Comparison of ENCODE assay signal across 9 cellular contexts in the genomic region with DNA sequence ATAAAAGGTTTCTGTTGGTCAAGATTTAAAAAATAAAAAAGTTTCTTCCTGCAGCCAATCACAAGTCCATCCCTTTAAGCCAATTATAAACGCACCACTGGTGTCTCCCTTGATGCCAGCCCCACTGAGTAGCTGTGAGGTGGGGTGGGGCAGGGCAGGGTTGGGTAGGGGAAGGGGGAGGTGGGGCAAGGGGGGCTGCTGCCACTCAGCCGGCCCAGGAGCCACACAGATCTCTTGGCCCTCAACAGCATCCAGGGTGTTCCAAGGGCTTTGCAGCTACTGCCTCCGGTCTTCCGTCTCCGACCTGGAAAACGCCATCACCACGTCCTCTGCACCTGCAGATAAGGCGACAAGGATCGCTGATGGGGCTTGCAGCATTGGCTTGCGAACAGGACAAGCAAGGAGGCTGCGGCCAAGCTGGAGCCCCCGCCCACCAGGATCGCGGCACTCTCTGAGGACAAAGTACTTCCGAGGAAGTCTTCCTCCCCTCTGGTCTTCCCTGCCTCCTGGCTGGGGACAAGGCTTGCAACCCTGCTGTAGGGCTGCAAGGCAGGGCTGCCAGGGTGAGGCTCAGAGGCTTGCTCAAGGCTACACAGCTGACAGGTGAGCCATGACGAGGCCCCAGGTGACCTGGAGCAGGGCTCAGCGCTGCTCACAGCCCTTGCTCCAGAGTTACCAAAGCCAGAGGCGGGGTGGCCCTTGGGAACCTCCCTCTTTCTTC. TPM values are rescaled to one million over a fixed set of nuclear protein-coding genes. Genes with fewer than 3 reads are reported as not detected.
DNase-seq lines count a peak whose midpoint lies in the region; ATAC-seq and TF ChIP-seq lines count a peak whose summit lies in the region.
"Had no signal": no experiment of that assay in that cellular context is flagged by ENCODE, and none has a peak within 500 bp of the region (broad histone marks: within the 10 kb centered on the region; RNA-seq: fewer than 3 reads in every experiment).

No MANE protein-coding gene starts in this region.

- H2BK120ac ChIP-seq in neuronal stem cell (ENCODE audit: low read depth, low read length): no peak overlapping the region

- POLR2A ChIA-PET in activated CD4-positive, alpha-beta T cell treated with anti-CD3 and anti-CD28 coated beads, Interleukin-2, amount 10 ng/mL, durations not matched to agents 7 days and 5 days (lab: Charles Lee): no interaction called here

- CTCF ChIA-PET in activated CD4-positive, alpha-beta T cell treated with anti-CD3 and anti-CD28 coated beads, Interleukin-2, amount 10 ng/mL, durations not matched to agents 7 days and 5 days (lab: Charles Lee): no interaction called here

- peak overlapping the region; percentile 79 for H3K27ac Mint-ChIP-seq in activated CD4-positive, alpha-beta T cell treated with anti-CD3 and anti-CD28 coated beads, Interleukin-2, amount 10 ng/mL, durations not matched to agents 7 days and 5 days
- peak overlapping the region in 4 of 5 experiments; percentile 11 to 96 (median 77) for H3K27ac Mint-ChIP-seq in brain

- H4K91ac ChIP-seq in neuronal stem cell (ENCODE audit: low read depth, low read length, poor library complexity): no peak overlapping the region

- peaks cover 13% of the 10 kb centered on the region for H3K36me3 Mint-ChIP-seq in activated CD4-positive, alpha-beta T cell treated with anti-CD3 and anti-CD28 coated beads, Interleukin-2, amount 10 ng/mL, durations not matched to agents 7 days and 5 days (ENCODE audit: low read depth)
- H3K36me3 Mint-ChIP-seq in brain: peaks cover 23% of the 10 kb centered on the region

- no CpG with 5 or more reads among the region's 18 CpGs for whole genome bisulfite sequencing in neuronal stem cell (ENCODE audit: extremely low coverage in 2 of 2, insufficient read length in 2 of 2, insufficient replicate concordance in 1 of 2), 2 donors

- no peak overlapping the region for H4K8ac ChIP-seq in neuronal stem cell (ENCODE audit: low read depth, low read length)

- H3K4me1 ChIP-seq in Karpas-422 (ENCODE audit: low read length) (peaks cover 47% of the 10 kb centered on the region), neuronal stem cell (ENCODE audit: control insufficient read depth in 2 of 2, insufficient read depth in 1 of 2, low read depth in 1 of 2, low read length in 2 of 2) (peaks cover 0 to 15% of the 10 kb centered on the region in 2 donors)

- H2BK15ac ChIP-seq in neuronal stem cell (ENCODE audit: low read length): no peak overlapping the region

- TF ChIP-seq CTCF in brain (conservative IDR thresholded peaks at IDR 0.05): no peak

- H2AFZ ChIP-seq in Karpas-422 (ENCODE audit: low read length) (peak overlapping the region; percentile 45; the same call in 1 of the 2 replicates), neuronal stem cell (ENCODE audit: low read length) (no peak overlapping the region)

- H3K36me3 ChIP-seq in Karpas-422 (ENCODE audit: insufficient read depth, low read length) (0 out of 2 replicates have a peak, but pooled peaks cover 5% of the 10 kb centered on the region), neuronal stem cell (replicated peaks in 1 of 2; ENCODE audit: control insufficient read depth in 2 of 2, insufficient read depth in 2 of 2, low read length in 2 of 2) (peaks cover 8 to 15% of the 10 kb centered on the region in 2 donors)
- H3K36me3 ChIP-seq: brain microvascular endothelial cell had no signal

- no peak overlapping the region for H2BK12ac ChIP-seq in neuronal stem cell (ENCODE audit: low read length)

- H3K4me3 ChIP-seq in Karpas-422 (ENCODE audit: low read length): peak overlapping the region; percentile 57
- H3K4me3 ChIP-seq in neuronal stem cell (ENCODE audit: low read length in 2 of 2): peak overlapping the region in 1 of 2 donors; percentile 29

- H4K20me1 ChIP-seq in Karpas-422 (ENCODE audit: insufficient read depth, low read depth, low read length): no peaks in the 10 kb centered on the region

- peak overlapping the region; percentile 66 for H3K9ac ChIP-seq in Karpas-422 (ENCODE audit: low read length)
- H3K9ac ChIP-seq in neuronal stem cell (ENCODE audit: low read depth, low read length, poor library complexity): peak overlapping the region; percentile 32

- H3K18ac ChIP-seq in neuronal stem cell (ENCODE audit: low read length): peak overlapping the region; percentile 12

- H3K27me3 Mint-ChIP-seq in activated CD4-positive, alpha-beta T cell treated with anti-CD3 and anti-CD28 coated beads, Interleukin-2, amount 10 ng/mL, durations not matched to agents 7 days and 5 days: no peaks in the 10 kb centered on the region
- H3K27me3 Mint-ChIP-seq in brain: no peaks in the 10 kb centered on the region

- H3K9me3 ChIP-seq in Karpas-422 (ENCODE audit: low read length): peaks cover 8% of the 10 kb centered on the region
- no peaks in the 10 kb centered on the region for H3K9me3 ChIP-seq in neuronal stem cell (replicated peaks in 1 of 2; ENCODE audit: control insufficient read depth in 2 of 2, insufficient read depth in 1 of 2, low read depth in 1 of 2, low read length in 2 of 2)

- H3K4ac ChIP-seq in neuronal stem cell (ENCODE audit: low read length): no peak overlapping the region

- H3K9me3 Mint-ChIP-seq in activated CD4-positive, alpha-beta T cell treated with anti-CD3 and anti-CD28 coated beads, Interleukin-2, amount 10 ng/mL, durations not matched to agents 7 days and 5 days: peaks cover 4% of the 10 kb centered on the region
- peaks cover 4 to 10% (median 8%) of the 10 kb centered on the region in 5 experiments for H3K9me3 Mint-ChIP-seq in brain

- no peak overlapping the region for H2BK5ac ChIP-seq in neuronal stem cell (ENCODE audit: low read length)

- H3K4me2 ChIP-seq in Karpas-422 (ENCODE audit: low read depth, low read length, poor library complexity, severe bottlenecking): peak overlapping the region; percentile 76
- H3K4me2 ChIP-seq in neuronal stem cell (ENCODE audit: insufficient read depth, low read length, poor library complexity, severe bottlenecking): no peak overlapping the region

- H3K4me1 Mint-ChIP-seq in activated CD4-positive, alpha-beta T cell treated with anti-CD3 and anti-CD28 coated beads, Interleukin-2, amount 10 ng/mL, durations not matched to agents 7 days and 5 days: peaks cover 19% of the 10 kb centered on the region
- peaks cover 53% of the 10 kb centered on the region for H3K4me1 Mint-ChIP-seq in brain

- peak overlapping the region; percentile 39 for H3K14ac ChIP-seq in neuronal stem cell (ENCODE audit: low read length)

- H3K23ac ChIP-seq in neuronal stem cell (ENCODE audit: low read depth, low read length, poor library complexity): peak overlapping the region; percentile 95

- DNase-seq in activated CD4-positive, alpha-beta T cell treated with anti-CD3 and anti-CD28 coated beads, Interleukin-2, amount 10 ng/mL, durations not matched to agents 7 days and 5 days: no peak
- DNase-seq in activated CD4-positive, alpha-beta T cell treated with anti-CD3 and anti-CD28 coated beads, Interleukin-2, amount 50 U/mL, for 4 hours: no peak
- DNase-seq in Karpas-422 (no peak), neuronal stem cell (ENCODE audit: low spot score) (no peak), 8988T (no peak), COR-L47 (lab: John Stamatoyannopoulos, UW) (no peak)
- DNase-seq: brain microvascular endothelial cell had no signal

- no peaks in the 10 kb centered on the region for H3K79me2 ChIP-seq in Karpas-422 (ENCODE audit: low read length)

- no peaks in the 10 kb centered on the region for H3K9me2 ChIP-seq in Karpas-422 (replicated peaks; ENCODE audit: insufficient read depth, low read length)

- H3K27me3 ChIP-seq in Karpas-422 (ENCODE audit: low read length): no peaks in the 10 kb centered on the region
- H3K27me3 ChIP-seq in neuronal stem cell (ENCODE audit: control insufficient read depth in 3 of 3, insufficient read depth in 3 of 3, low read depth in 1 of 3, low read length in 3 of 3): no peaks in the 10 kb centered on the region
- H3K27me3 ChIP-seq: brain microvascular endothelial cell had no signal

- no peaks in the 10 kb centered on the region for H3K79me1 ChIP-seq in neuronal stem cell (ENCODE audit: low read depth, low read length)

- H3K27ac ChIP-seq in Karpas-422 (ENCODE audit: low read length) (peak overlapping the region; percentile 94), neuronal stem cell (replicated peaks; ENCODE audit: low read length) (peak overlapping the region; percentile 15)
- H3K27ac ChIP-seq: brain microvascular endothelial cell had no signal

- peak overlapping the region; percentile 43 for H3K4me3 Mint-ChIP-seq in activated CD4-positive, alpha-beta T cell treated with anti-CD3 and anti-CD28 coated beads, Interleukin-2, amount 10 ng/mL, durations not matched to agents 7 days and 5 days
- H3K4me3 Mint-ChIP-seq in brain: no peak overlapping the region

- ATAC-seq in HG03139 (IDR thresholded peaks at IDR 0.05; ENCODE audit: unreplicated experiment): no peak

- H2AK5ac ChIP-seq in neuronal stem cell (ENCODE audit: low read depth, low read length): peak overlapping the region; percentile 33

RNA-seq across cellular contexts. Expression of a gene that starts 26.8 kb away (rescaled TPM):
- total RNA-seq in activated CD4-positive, alpha-beta T cell treated with anti-CD3 and anti-CD28 coated beads, Interleukin-2, amount 10 ng/mL, durations not matched to agents 7 days and 5 days: 100 to 1,000 TPM; 121 to 134 TPM
- 52.0 and 77.7 TPM in 2 replicates for total RNA-seq in Karpas-422 (2014; rRNA removed; shearing (Covaris generic); ENCODE audit: low replicate concordance)
- 416 TPM for polyA plus RNA-seq in brain (ENCODE audit: insufficient read depth, low read depth, low replicate concordance)
- 114 TPM for polyA plus RNA-seq in neuronal stem cell (2013, experiment 1 of 2)
- polyA plus RNA-seq in neuronal stem cell (2013, experiment 2 of 2): 114 TPM

RNA-seq across cellular contexts. Expression of a gene that starts 59.5 kb away (rescaled TPM):
- 10 to 100 TPM; 12.2 to 13.9 TPM for total RNA-seq in activated CD4-positive, alpha-beta T cell treated with anti-CD3 and anti-CD28 coated beads, Interleukin-2, amount 10 ng/mL, durations not matched to agents 7 days and 5 days
- total RNA-seq in Karpas-422 (2014; rRNA removed; shearing (Covaris generic); ENCODE audit: low replicate concordance): 4.2 and 11.9 TPM in 2 replicates
- polyA plus RNA-seq in brain (ENCODE audit: insufficient read depth, low read depth, low replicate concordance): 84.5 TPM
- 123 TPM for polyA plus RNA-seq in neuronal stem cell (2013, experiment 1 of 2)
- 121 TPM for polyA plus RNA-seq in neuronal stem cell (2013, experiment 2 of 2)
